9 cellular contexts compared by ENCODE assay signal in genomic region chr5:179343902-179344300, GRCh38. TPM values are rescaled to one million over a fixed set of nuclear protein-coding genes. Genes with fewer than 3 reads are reported as not detected.
DNase-seq lines count a peak whose midpoint lies in the region; TF ChIP-seq lines count a peak whose summit lies in the region.
"Had no signal": no experiment of that assay in that cellular context is flagged by ENCODE, and none has a peak within 500 bp of the region (broad histone marks: within the 10 kb centered on the region; RNA-seq: fewer than 3 reads in every experiment).

No MANE protein-coding gene starts in this region.

- H3K36me3 ChIP-seq in ectodermal cell (ENCODE audit: control insufficient read depth, insufficient read depth, low read length) = no peaks in the 10 kb centered on the region

- DNase-seq in AG04450 (ENCODE audit: low read depth, low spot score) (no peak), HEK293T (ENCODE audit: extremely low spot score) (peak; percentile 59), mesothelial cell of epicardium (ENCODE audit: low spot score in 2 of 2, unreplicated experiment in 2 of 2) (peak in 1 of 2 experiments; percentile 57), NCI-H2107 (lab: John Stamatoyannopoulos, UW) (no peak), cerebellum (ENCODE audit: low spot score) (no peak), NCI-H187 (lab: John Stamatoyannopoulos, UW) (no peak), glomerular visceral epithelial cell (ENCODE audit: extremely low spot score) (no peak)
- DNase-seq: stimulated activated CD4-positive, alpha-beta T cell treated with anti-CD3 and anti-CD28 coated beads, Interleukin-4, amount 100 ng/mL, for 24 hours had no signal

- peak overlapping the region; percentile 65 for H3K4me3 Mint-ChIP-seq in mesothelial cell of epicardium

- CTCF ChIA-PET in AG04450 (lab: Charles Lee) = interaction anchor here (0.6 to 2.9 kb wide), 16 partner anchors 9 to 200 kb away, joined by 3 to 21 read pairs (median 4); no protein-coding TSS in a partner anchor
- CTCF ChIA-PET in HEK293T (lab: Yijun Ruan, JAX) = interaction anchor here (1.1 to 1.7 kb wide), 2 partner anchors 9 to 150 kb away, joined by 3 to 5 read pairs; no protein-coding TSS in a partner anchor

- peak overlapping the region; percentile 78 for H3K4me3 ChIP-seq in AG04450 (ENCODE audit: low read depth, low read length)
- peak overlapping the region; percentile 46 for H3K4me3 ChIP-seq in ectodermal cell (ENCODE audit: insufficient read depth, low read depth, low read length)

- WGBS in ectodermal cell, 2 experiments = 0 to 1% methylated on average over 40 of the region's 40 CpGs

- H3K9me3 Mint-ChIP-seq in mesothelial cell of epicardium = no peaks in the 10 kb centered on the region

- H3K27me3 Mint-ChIP-seq in mesothelial cell of epicardium (ENCODE audit: low read depth) = peaks cover 68% of the 10 kb centered on the region

- no peak overlapping the region for H3K27ac Mint-ChIP-seq in mesothelial cell of epicardium

- H3K4me1 Mint-ChIP-seq in mesothelial cell of epicardium = peaks cover 12% of the 10 kb centered on the region

- H3K27ac ChIP-seq in AG04450 (ENCODE audit: low read depth, low read length) = no peak overlapping the region
- no peak overlapping the region for H3K27ac ChIP-seq in ectodermal cell (ENCODE audit: insufficient read depth, low read depth, low read length, poor library complexity, severe bottlenecking)

- POLR2A ChIA-PET in AG04450 (lab: Yijun Ruan, JAX) (interaction anchor here (0.7 kb wide), 1 partner anchor 83 kb away, joined by 4 read pairs; no protein-coding TSS in a partner anchor), HEK293T (lab: Yijun Ruan, JAX) (no interaction called here)

- H3K27me3 ChIP-seq in AG04450 (ENCODE audit: control insufficient read depth, insufficient read depth, low read length) (peaks cover 2% of the 10 kb centered on the region), ectodermal cell (ENCODE audit: control insufficient read depth, insufficient read depth, low read length, poor library complexity, severe bottlenecking) (peaks cover 67% of the 10 kb centered on the region)

- TF ChIP-seq CTCF in AG04450 (IDR thresholded peaks at IDR 0.05; ENCODE audit: low read depth, low read length) = peak; percentile 66
- TF ChIP-seq CTCF in mesothelial cell of epicardium (IDR thresholded peaks at IDR 0.05; ENCODE audit: unreplicated experiment) = no peak

- peaks cover 16% of the 10 kb centered on the region for H3K4me1 ChIP-seq in ectodermal cell (ENCODE audit: control insufficient read depth, insufficient read depth, low read length)

- H3K36me3 Mint-ChIP-seq in mesothelial cell of epicardium = no peaks in the 10 kb centered on the region

- no peaks in the 10 kb centered on the region; the same call in 1 of the 2 replicates for H3K9me3 ChIP-seq in AG04450 (ENCODE audit: control insufficient read depth, insufficient read depth, low read length)
- no peaks in the 10 kb centered on the region for H3K9me3 ChIP-seq in ectodermal cell (ENCODE audit: control insufficient read depth, low read length)

TF ChIP-seq in HEK293T, 16 proteins besides CTCF, POLR2A, EP300 and RAD21:
- no peak for TF ChIP-seq TARDBP (IDR thresholded peaks at IDR 0.05)
- no peak for TF ChIP-seq ELF4 (IDR thresholded peaks at IDR 0.05)
- no peak for TF ChIP-seq FOXA1 (IDR thresholded peaks at IDR 0.05)
- no peak for TF ChIP-seq FOXM1 (IDR thresholded peaks at IDR 0.05; ENCODE audit: borderline replicate concordance)
- TF ChIP-seq PKNOX1 (IDR thresholded peaks at IDR 0.05) = no peak
- TF ChIP-seq NFRKB (IDR thresholded peaks at IDR 0.05) = no peak
- TF ChIP-seq SUZ12 (IDR thresholded peaks at IDR 0.05) = no peak
- TF ChIP-seq BHLHE40 (IDR thresholded peaks at IDR 0.05; ENCODE audit: borderline replicate concordance) = no peak
- no peak for TF ChIP-seq CTBP1 (IDR thresholded peaks at IDR 0.05; ENCODE audit: borderline replicate concordance)
- no peak for TF ChIP-seq ZNF384 (IDR thresholded peaks at IDR 0.05)
- TF ChIP-seq ARNT (IDR thresholded peaks at IDR 0.05) = no peak
- no peak for TF ChIP-seq LEF1 (IDR thresholded peaks at IDR 0.05; ENCODE audit: borderline replicate concordance)
- TF ChIP-seq HDGF (IDR thresholded peaks at IDR 0.05; ENCODE audit: borderline replicate concordance) = no peak
- TF ChIP-seq L3MBTL2 (conservative IDR thresholded peaks at IDR 0.05) = no peak
- no peak for TF ChIP-seq SP1 (IDR thresholded peaks at IDR 0.05)
- no peak for TF ChIP-seq FOXK2 (IDR thresholded peaks at IDR 0.05)
TF ChIP-seq in HEK293T: peak in this region for 0.

RNA-seq across cellular contexts. Expression of gene ADAMTS2, which starts 1.4 kb away (rescaled TPM):
- 22.6 and 25.8 TPM in 2 replicates for polyA plus RNA-seq in AG04450 (2011; rRNA removed)
- 29.3 and 33.0 TPM in 2 replicates for polyA minus RNA-seq in AG04450 (2011; rRNA and poly(A)+ RNA removed)
- 4.5 TPM for polyA plus RNA-seq in ectodermal cell (2013, experiment 1 of 4)
- polyA plus RNA-seq in ectodermal cell (2013, experiment 2 of 4) = 5.3 TPM
- 7.9 TPM for polyA plus RNA-seq in ectodermal cell (2013, experiment 3 of 4)
- 6.4 TPM for polyA plus RNA-seq in ectodermal cell (2013, experiment 4 of 4)
- total RNA-seq in mesothelial cell of epicardium (8.2 to 10.5 TPM (median 9.5 TPM) in 3 replicates), cerebellum (7.0 TPM)
